Comparison of ENCODE assay signal across 8 cellular contexts in genomic region chr5:113935453-113935852, GRCh38.
"Had no signal": no experiment of that assay in that cellular context is flagged by ENCODE, and none has a peak within 500 bp of the region (broad histone marks: within the 10 kb centered on the region; RNA-seq: fewer than 3 reads in every experiment).

No MANE protein-coding gene starts in this region.

- ATAC-seq: GM12878 had no signal

- FAIRE-seq: G401.6, GM12878, GM12891, GM12892, GM18507, GM19239 had no signal

- DNase-seq: GDM1, GF-D8 had no signal

- H3K4me3 ChIP-seq: GM12878 had no signal
